9 cellular contexts compared by ENCODE assay signal in genomic region chr1:202158810-202159533, GRCh38. TPM values are rescaled to one million over a fixed set of nuclear protein-coding genes. Genes with fewer than 3 reads are reported as not detected.
DNase-seq lines count a peak whose midpoint lies in the region; ATAC-seq and TF ChIP-seq lines count a peak whose summit lies in the region.
"Had no signal": no experiment of that assay in that cellular context is flagged by ENCODE, and none has a peak within 500 bp of the region (broad histone marks: within the 10 kb centered on the region; RNA-seq: fewer than 3 reads in every experiment).

No MANE protein-coding gene starts in this region.

- DNase-seq in Kasumi-1 (lab: John Stamatoyannopoulos, UW), result peak; percentile 52 to 62
- DNase-seq in activated T-cell treated with anti-CD3 and anti-CD28 coated beads, Interleukin-2, amount 50 U/mL, for 24 hours, result peak; percentile 61
- no peak for DNase-seq in C1 segment of cervical spinal cord (lab: John Stamatoyannopoulos, UW)
- DNase-seq in esophagus muscularis mucosa (ENCODE audit: extremely low spot score), result no peak

- peaks cover 71% of the 10 kb centered on the region for H3K36me3 Mint-ChIP-seq in activated T-cell treated with anti-CD3 and anti-CD28 coated beads, Interleukin-2, amount 50 U/mL, for 24 hours (ENCODE audit: low read depth)

- no peaks in the 10 kb centered on the region for H3K9me3 Mint-ChIP-seq in activated T-cell treated with anti-CD3 and anti-CD28 coated beads, Interleukin-2, amount 50 U/mL, for 24 hours

- WGBS in esophagus muscularis mucosa, result 80% methylated on average over 10 of the region's 10 CpGs

- peak overlapping the region; percentile 71 to 79 for H3K4me3 ChIP-seq in neutrophil (ENCODE audit: low read depth in 1 of 2, low read length in 1 of 2)
- H3K4me3 ChIP-seq in esophagus muscularis mucosa, result peak overlapping the region in 2 of 4 donors; percentile 7 to 25

- TF ChIP-seq EP300 in esophagus muscularis mucosa (IDR thresholded peaks at IDR 0.05), result no peak

- peak overlapping the region; percentile 92 for H3K27ac ChIP-seq in neutrophil
- H3K27ac ChIP-seq in esophagus muscularis mucosa (replicated peaks in 1 of 4), result no peak overlapping the region

- no peaks in the 10 kb centered on the region for H3K27me3 Mint-ChIP-seq in activated T-cell treated with anti-CD3 and anti-CD28 coated beads, Interleukin-2, amount 50 U/mL, for 24 hours

- TF ChIP-seq CTCF in GM12874 (IDR thresholded peaks at IDR 0.05; ENCODE audit: insufficient read depth, low read depth, low read length), result peak; percentile 71
- no peak for TF ChIP-seq CTCF in neutrophil (IDR thresholded peaks at IDR 0.05)
- no peak for TF ChIP-seq CTCF in esophagus muscularis mucosa (IDR thresholded peaks at IDR 0.05)

- H3K4me1 Mint-ChIP-seq in activated T-cell treated with anti-CD3 and anti-CD28 coated beads, Interleukin-2, amount 50 U/mL, for 24 hours (ENCODE audit: low read depth), result peaks cover 79% of the 10 kb centered on the region

- TF ChIP-seq POLR2A in esophagus muscularis mucosa (IDR thresholded peaks at IDR 0.05; ENCODE audit: low read depth), result no peak

- no peaks in the 10 kb centered on the region for H3K9me3 ChIP-seq in neutrophil
- no peaks in the 10 kb centered on the region for H3K9me3 ChIP-seq in esophagus muscularis mucosa

- H3K27me3 ChIP-seq in neutrophil (no peaks in the 10 kb centered on the region), esophagus muscularis mucosa (peaks cover 0 to 16% (median 0%) of the 10 kb centered on the region in 4 donors)

- peak overlapping the region; percentile 97 for H3K27ac Mint-ChIP-seq in activated T-cell treated with anti-CD3 and anti-CD28 coated beads, Interleukin-2, amount 50 U/mL, for 24 hours

- intact Hi-C loops in esophagus muscularis mucosa (cut with DNase I), result no loop called here

- H3K4me1 ChIP-seq in neutrophil (ENCODE audit: control insufficient read depth in 1 of 2, insufficient read depth in 1 of 2, low read depth in 1 of 2, low read length in 1 of 2) (peaks cover 90 to 97% of the 10 kb centered on the region in 2 experiments), esophagus muscularis mucosa (peaks cover 0 to 11% (median 9%) of the 10 kb centered on the region in 4 donors)

- H3K4me3 Mint-ChIP-seq in activated T-cell treated with anti-CD3 and anti-CD28 coated beads, Interleukin-2, amount 50 U/mL, for 24 hours, result peak overlapping the region; percentile 98

- H3K36me3 ChIP-seq in neutrophil, result peaks cover 12% of the 10 kb centered on the region
- H3K36me3 ChIP-seq in esophagus muscularis mucosa, result no peaks in the 10 kb centered on the region

- no peak for ATAC-seq in HG02798 (IDR thresholded peaks at IDR 0.05; ENCODE audit: poor library complexity, unreplicated experiment)
- ATAC-seq in GM21717 (IDR thresholded peaks at IDR 0.05; ENCODE audit: unreplicated experiment), result no peak
- ATAC-seq: right cardiac atrium had no signal

RNA-seq across cellular contexts. Expression of gene PTPN7, which starts 1.4 kb away (rescaled TPM):
- 1 to 10 TPM in 2 of 4 donors, under 1 TPM in 2; 0.78 to 2.5 (median 1.3) TPM for total RNA-seq in esophagus muscularis mucosa

RNA-seq across cellular contexts. Expression of gene ARL8A, which starts 14.4 kb away (rescaled TPM):
- total RNA-seq in esophagus muscularis mucosa, result 10 to 100 TPM; 41.1 to 60.8 (median 53.6) TPM

RNA-seq across cellular contexts. Expression of gene LGR6, which starts 34.6 kb away (rescaled TPM):
- 1 to 10 TPM in 1 of 4 donors, under 1 TPM in 2, not detected in 1; under 0.01 to 1.2 (median 0.78) TPM for total RNA-seq in esophagus muscularis mucosa

RNA-seq across cellular contexts. Expression of gene GPR37L1, which starts 36.3 kb away (rescaled TPM):
- total RNA-seq in esophagus muscularis mucosa, result under 1 TPM in 3 of 4 donors, not detected in 1; 0.17 to 0.69 (median 0.58) TPM

Comparison
In these comparisons a context has a peak if more than half of its experiments do, and no peak if none do; other contexts are left out.
1. DNase-seq: peak in Kasumi-1 (2 of 2) and activated T-cell treated with anti-CD3 and anti-CD28 coated beads, Interleukin-2, amount 50 U/mL, for 24 hours (single experiment); none in C1 segment of cervical spinal cord (0 of 14) and esophagus muscularis mucosa (single experiment).